Comparison of ENCODE assay signal across 8 cellular contexts in the genomic region with DNA sequence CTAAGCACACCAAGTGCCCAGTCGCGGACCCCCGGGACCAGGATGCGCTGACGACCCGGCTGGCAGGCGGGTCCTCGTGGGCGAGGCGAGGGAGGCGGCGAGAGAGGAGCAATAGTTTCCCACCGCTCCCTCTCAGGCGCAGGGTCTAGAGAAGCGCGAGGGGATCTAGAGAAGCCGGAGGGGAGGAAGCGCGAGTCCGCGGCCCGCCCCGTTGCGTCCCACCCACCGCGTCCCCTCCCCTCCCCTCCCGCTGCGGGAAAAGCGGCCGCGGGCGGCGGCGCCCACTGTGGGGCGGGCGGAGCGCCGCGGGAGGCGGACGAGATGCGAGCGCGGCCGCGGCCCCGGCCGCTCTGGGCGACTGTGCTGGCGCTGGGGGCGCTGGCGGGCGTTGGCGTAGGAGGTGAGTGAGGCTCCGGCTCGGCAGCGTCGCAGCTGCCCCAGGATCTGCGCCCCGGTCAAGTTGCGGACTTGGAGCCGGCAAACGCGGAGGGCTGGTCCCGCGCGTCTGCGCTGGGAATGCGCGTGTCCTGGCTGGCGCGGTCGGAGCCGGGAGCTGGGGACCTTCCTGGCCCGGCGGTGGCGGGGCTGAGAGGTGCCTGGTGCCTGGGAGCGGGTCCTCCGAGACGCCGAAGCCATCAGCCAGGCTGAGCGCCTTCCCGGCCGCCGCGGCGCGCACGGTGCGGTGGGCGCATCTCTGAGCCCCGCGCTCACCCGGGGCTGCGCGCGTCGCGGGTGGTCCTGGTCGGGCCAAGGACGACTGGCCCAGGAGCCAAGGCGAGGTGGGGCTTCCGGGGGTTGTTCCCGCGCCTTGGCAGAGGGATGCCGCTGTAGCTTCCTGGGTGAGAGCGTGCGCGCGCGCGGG. TPM values are rescaled to one million over a fixed set of nuclear protein-coding genes. Genes with fewer than 3 reads are reported as not detected.
DNase-seq lines count a peak whose midpoint lies in the region; ATAC-seq lines count a peak whose summit lies in the region.

A gene (plus strand): TSS at position 287 of the 862 bp plus-strand sequence. CDS start 35 bp downstream, at position 322.

- peaks cover under 1% of the 10 kb centered on the region for H3K79me1 ChIP-seq in mesenchymal stem cell (replicated peaks; ENCODE audit: low read length, poor library complexity, severe bottlenecking)

- H3K4me1 Mint-ChIP-seq in activated CD4-positive, alpha-beta memory T cell treated with anti-CD3 and anti-CD28 coated beads for 36 hours (ENCODE audit: low read depth), result peaks cover 10% of the 10 kb centered on the region

- DNase-seq in NCI-H524 (lab: John Stamatoyannopoulos, UW) (peak; percentile 49 to 79), NCI-H524 treated with DMSO at 0.1 percent for 48 hours (lab: John Stamatoyannopoulos, UW) (no peak), NCI-H345 (lab: John Stamatoyannopoulos, UW) (peak; percentile 64), mesenchymal stem cell (peak; percentile 83)
- DNase-seq in activated CD4-positive, alpha-beta memory T cell treated with anti-CD3 and anti-CD28 coated beads for 36 hours, result peak; percentile 74
- peak; percentile 44 for DNase-seq in effector CD4-positive, alpha-beta T cell
- DNase-seq in stimulated activated CD8-positive, alpha-beta memory T cell treated with anti-CD3 and anti-CD28 coated beads, Interleukin-12 subunit alpha, Interleukin-12 subunit beta, amount 100 ng/mL, for 4 hours (ENCODE audit: low read depth), result peak; percentile 42

- peak within 1 kb of the TSS; percentile 74 for H2BK15ac ChIP-seq in mesenchymal stem cell (ENCODE audit: low read depth, poor library complexity, severe bottlenecking)

- H3K4me3 ChIP-seq in mesenchymal stem cell (ENCODE audit: insufficient read depth in 1 of 2, low read depth in 1 of 2, low read length in 2 of 2), result peak within 1 kb of the TSS; percentile 90 to 95

- H4K8ac ChIP-seq in mesenchymal stem cell (ENCODE audit: low read length), result no peak within 1 kb of the TSS

- H2BK5ac ChIP-seq in mesenchymal stem cell (ENCODE audit: low read depth, low read length, poor library complexity, severe bottlenecking), result peak within 1 kb of the TSS; percentile 97

- peak within 1 kb of the TSS; percentile 58 for H2BK120ac ChIP-seq in mesenchymal stem cell (ENCODE audit: low read depth, low read length)

- H3K4me2 ChIP-seq in mesenchymal stem cell (ENCODE audit: low read length, poor library complexity, severe bottlenecking), result peak within 1 kb of the TSS; percentile 35

- H3K27ac Mint-ChIP-seq in activated CD4-positive, alpha-beta memory T cell treated with anti-CD3 and anti-CD28 coated beads for 36 hours, result no peak within 1 kb of the TSS

- peak within 1 kb of the TSS; percentile 92 for H2AFZ ChIP-seq in mesenchymal stem cell (ENCODE audit: low read depth, low read length)

- no peaks in the 10 kb centered on the region for H3K36me3 Mint-ChIP-seq in activated CD4-positive, alpha-beta memory T cell treated with anti-CD3 and anti-CD28 coated beads for 36 hours

- peak within 1 kb of the TSS; percentile 93 for H3K9ac ChIP-seq in mesenchymal stem cell (ENCODE audit: low read length)

- CTCF ChIA-PET in activated CD4-positive, alpha-beta memory T cell treated with anti-CD3 and anti-CD28 coated beads for 36 hours (lab: Charles Lee), result interaction anchor here (0.9 to 3.2 kb wide), 2 partner anchors 62 to 466 kb away, joined by 4 to 9 read pairs; no protein-coding TSS in a partner anchor

- under 1% methylated on average over 58 of the region's 112 CpGs for WGBS in mesenchymal stem cell

- H3K36me3 ChIP-seq in mesenchymal stem cell (ENCODE audit: control insufficient read depth in 1 of 2, insufficient read depth in 2 of 2, low read depth in 1 of 2, low read length in 2 of 2), result peaks cover 0 to 14% of the 10 kb centered on the region in 2 experiments

- peak within 1 kb of the TSS in 1 of 2 experiments; percentile 92 for H3K14ac ChIP-seq in mesenchymal stem cell (ENCODE audit: low read length in 2 of 2)

- H2BK12ac ChIP-seq in mesenchymal stem cell (ENCODE audit: low read length in 2 of 2), result peak within 1 kb of the TSS in 1 of 2 experiments; percentile 75

- peak within 1 kb of the TSS; percentile 45 for H3K27ac ChIP-seq in mesenchymal stem cell (ENCODE audit: low read length, poor library complexity, severe bottlenecking)

- peak within 1 kb of the TSS; percentile 67 to 78 for H3K18ac ChIP-seq in mesenchymal stem cell (ENCODE audit: low read depth in 1 of 2, low read length in 2 of 2)

- H3K27me3 ChIP-seq in mesenchymal stem cell (ENCODE audit: control insufficient read depth in 1 of 2, insufficient read depth in 1 of 2, low read length in 2 of 2), result no peaks in the 10 kb centered on the region

- peak within 1 kb of the TSS in 1 of 2 experiments; percentile 42 for H3K23ac ChIP-seq in mesenchymal stem cell (ENCODE audit: low read length in 2 of 2)

- ATAC-seq in HG03039 (IDR thresholded peaks at IDR 0.05; ENCODE audit: unreplicated experiment), result peak; percentile 77

- H3K4me1 ChIP-seq in mesenchymal stem cell (ENCODE audit: control insufficient read depth, insufficient read depth, low read depth, low read length), result peaks cover 15% of the 10 kb centered on the region

- H3K27me3 Mint-ChIP-seq in activated CD4-positive, alpha-beta memory T cell treated with anti-CD3 and anti-CD28 coated beads for 36 hours, result peaks cover 47% of the 10 kb centered on the region

- H3K4me3 Mint-ChIP-seq in activated CD4-positive, alpha-beta memory T cell treated with anti-CD3 and anti-CD28 coated beads for 36 hours, result peak within 1 kb of the TSS; percentile 77

- POLR2A ChIA-PET in activated CD4-positive, alpha-beta memory T cell treated with anti-CD3 and anti-CD28 coated beads for 36 hours (lab: Charles Lee), result no interaction called here

- no peak within 1 kb of the TSS for H4K91ac ChIP-seq in mesenchymal stem cell (ENCODE audit: low read length)

- peak within 1 kb of the TSS; percentile 69 to 77 for H3K4ac ChIP-seq in mesenchymal stem cell (ENCODE audit: low read depth in 1 of 2, low read length in 2 of 2)

- H2AK5ac ChIP-seq in mesenchymal stem cell (ENCODE audit: low read length, severe bottlenecking), result peak within 1 kb of the TSS; percentile 90

- no peaks in the 10 kb centered on the region for H3K9me3 Mint-ChIP-seq in activated CD4-positive, alpha-beta memory T cell treated with anti-CD3 and anti-CD28 coated beads for 36 hours

- intact Hi-C loops in activated CD4-positive, alpha-beta memory T cell treated with anti-CD3 and anti-CD28 coated beads for 36 hours (cut with micrococcal nuclease), result no loop called here

- H3K9me3 ChIP-seq in mesenchymal stem cell (ENCODE audit: control insufficient read depth, low read length), result no peaks in the 10 kb centered on the region

RNA-seq across cellular contexts. Expression of the gene that starts here (rescaled TPM):
- not detected for total RNA-seq in activated CD4-positive, alpha-beta memory T cell treated with anti-CD3 and anti-CD28 coated beads for 36 hours
- polyA plus RNA-seq in mesenchymal stem cell (2013, experiment 1 of 2), result 11.3 TPM
- 11.3 TPM for polyA plus RNA-seq in mesenchymal stem cell (2013, experiment 2 of 2)

Comparison
In these comparisons a context has a peak if more than half of its experiments do, and no peak if none do; other contexts are left out.
1. Peak in DNase-seq in activated CD4-positive, alpha-beta memory T cell treated with anti-CD3 and anti-CD28 coated beads for 36 hours; RNA of the gene not detected or under 1 TPM.